In the genomic region with DNA sequence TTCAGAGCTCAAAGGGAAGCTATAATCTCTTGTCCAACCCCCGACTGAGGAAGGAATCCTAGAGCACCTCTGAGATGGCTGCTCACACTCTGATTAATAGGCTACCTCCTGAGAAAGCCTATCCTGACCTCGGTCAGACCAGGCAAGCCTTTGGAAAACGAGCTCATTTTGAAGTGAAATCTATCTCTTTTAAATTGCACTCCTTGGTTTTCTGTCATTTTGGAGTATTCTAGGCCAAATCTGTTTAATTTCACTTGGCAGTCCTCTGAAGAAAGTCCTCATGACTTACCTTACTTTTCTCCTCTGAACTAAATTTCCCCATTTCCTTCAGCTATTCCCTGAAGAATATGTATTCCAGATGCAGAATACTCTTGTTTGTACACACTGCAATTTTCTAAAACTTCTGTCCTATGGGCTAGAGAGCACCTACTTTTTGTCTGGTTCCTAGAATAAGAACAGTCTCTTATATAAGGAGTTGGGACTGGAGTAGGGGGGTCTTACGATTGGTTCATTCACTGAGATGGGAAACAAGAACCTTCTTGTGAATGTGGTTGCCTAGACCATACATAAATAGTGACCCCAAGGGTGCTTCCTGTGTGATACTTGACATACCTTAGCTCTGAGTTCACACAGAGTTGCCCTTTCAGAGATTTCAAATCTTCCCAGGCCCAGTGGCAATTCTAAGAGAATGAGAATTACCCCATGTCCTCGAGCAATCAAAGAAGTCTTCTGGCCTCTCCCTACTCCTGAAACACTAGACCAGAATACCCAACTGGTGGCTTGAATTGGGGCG, we compare ENCODE assay signal across 17 cellular contexts. TPM values are rescaled to one million over a fixed set of nuclear protein-coding genes. Genes with fewer than 3 reads are reported as not detected.
A peak's percentile ranks its signal among the peaks of the same experiment; 100 is the strongest.
DNase-seq lines count a peak whose midpoint lies in the region; ATAC-seq, FAIRE-seq and TF ChIP-seq lines count a peak whose summit lies in the region.
"Had no signal": no experiment of that assay in that cellular context is flagged by ENCODE, and none has a peak within 500 bp of the region (broad histone marks: within the 10 kb centered on the region; RNA-seq: fewer than 3 reads in every experiment).

No MANE protein-coding gene starts in this region.

- H3K4me3 Mint-ChIP-seq in natural killer cell, result no peak overlapping the region
- H3K4me3 Mint-ChIP-seq: activated CD4-positive, alpha-beta T cell treated with anti-CD3 and anti-CD28 coated beads, Interleukin-2, amount 10 ng/mL, durations not matched to agents 24 days and 14 days; activated naive CD4-positive, alpha-beta T cell treated with anti-CD3 and anti-CD28 coated beads for 36 hours; CD14-positive monocyte; IgD-negative memory B cell had no signal

- H3K27ac Mint-ChIP-seq in natural killer cell, result no peak overlapping the region
- H3K27ac Mint-ChIP-seq: activated CD4-positive, alpha-beta T cell treated with anti-CD3 and anti-CD28 coated beads, Interleukin-2, amount 10 ng/mL, durations not matched to agents 24 days and 14 days; activated naive CD4-positive, alpha-beta T cell treated with anti-CD3 and anti-CD28 coated beads for 36 hours; IgD-negative memory B cell had no signal

- no peaks in the 10 kb centered on the region for H3K9me3 Mint-ChIP-seq in natural killer cell
- H3K9me3 Mint-ChIP-seq: activated CD4-positive, alpha-beta T cell treated with anti-CD3 and anti-CD28 coated beads, Interleukin-2, amount 10 ng/mL, durations not matched to agents 24 days and 14 days; activated naive CD4-positive, alpha-beta T cell treated with anti-CD3 and anti-CD28 coated beads for 36 hours; CD14-positive monocyte had no signal

- no peaks in the 10 kb centered on the region for H3K27me3 Mint-ChIP-seq in natural killer cell (ENCODE audit: low read depth in 2 of 2)
- H3K27me3 Mint-ChIP-seq: IgD-negative memory B cell had no signal

- H3K4me1 Mint-ChIP-seq in natural killer cell, result peaks cover 18 to 21% of the 10 kb centered on the region in 2 donors
- H3K4me1 Mint-ChIP-seq: activated CD4-positive, alpha-beta T cell treated with anti-CD3 and anti-CD28 coated beads, Interleukin-2, amount 10 ng/mL, durations not matched to agents 24 days and 14 days; CD14-positive monocyte had no signal

- no peak for FAIRE-seq in GM12891 (lab: Jason Lieb, UNC)
- FAIRE-seq: colon, endothelial cell of umbilical vein, TTC549 had no signal

- 0 out of 2 replicates have a peak, but pooled peaks have one; percentile 6 for TF ChIP-seq POLR2A in GM12891 (IDR thresholded peaks at IDR 0.05; ENCODE audit: low read depth, low read length)

- no peak for ATAC-seq in natural killer cell

- DNase-seq in GM12891 (ENCODE audit: insufficient read length, low spot score) (no peak), HT1080 (ENCODE audit: low read depth) (peak; percentile 72), fibroblast of gingiva (ENCODE audit: low read depth) (peak; percentile 17), ecto neural progenitor cell (ENCODE audit: low spot score) (no peak), natural killer cell (no peak)
- DNase-seq in activated T-cell treated with anti-CD3 and anti-CD28 coated beads, Interleukin-2, amount 50 U/mL, for 1 hour, result no peak
- no peak for DNase-seq in activated CD4-positive, alpha-beta T cell treated with anti-CD3 and anti-CD28 coated beads for 48 hours
- DNase-seq: activated CD4-positive, alpha-beta T cell treated with anti-CD3 and anti-CD28 coated beads, Interleukin-2, amount 10 ng/mL, durations not matched to agents 24 days and 14 days; activated naive CD4-positive, alpha-beta T cell treated with anti-CD3 and anti-CD28 coated beads for 36 hours; DMS153; left ventricle myocardium inferior; NCI-H187 treated with DMSO at 0.1 percent for 48 hours had no signal

- intact Hi-C loops in natural killer cell (cut with micrococcal nuclease), result no loop called here

- TF ChIP-seq CTCF in natural killer cell (IDR thresholded peaks at IDR 0.05), result no peak

- no peaks in the 10 kb centered on the region for H3K36me3 Mint-ChIP-seq in natural killer cell
- H3K36me3 Mint-ChIP-seq: CD14-positive monocyte had no signal

TF ChIP-seq in GM12891, 5 proteins besides CTCF, POLR2A, EP300 and RAD21:
- TF ChIP-seq POU2F2 (IDR thresholded peaks at IDR 0.05; ENCODE audit: low read depth, low read length) (no peak), TAF1 (IDR thresholded peaks at IDR 0.05; ENCODE audit: low read depth, low read length) (no peak), SPI1 (IDR thresholded peaks at IDR 0.05; ENCODE audit: low read depth, low read length) (no peak), PAX5 (IDR thresholded peaks at IDR 0.05; ENCODE audit: insufficient read depth, low read length, severe bottlenecking) (no peak), POLR2AphosphoS5 (IDR thresholded peaks at IDR 0.05; ENCODE audit: low read depth, low read length) (no peak)

RNA-seq across cellular contexts. Expression of a gene that starts 31.9 kb away (rescaled TPM):
- polyA plus RNA-seq in GM12891 (2012; ENCODE audit: low read depth, missing spikeins), result 44.0 TPM
- total RNA-seq in HT1080 (2014; rRNA removed; shearing (Covaris generic)), result 20.0 and 30.4 TPM in 2 replicates
- 20.5 and 28.2 TPM in 2 replicates for polyA plus RNA-seq in HT1080 (2015; cell fraction: cytosol; rRNA removed)
- polyA plus RNA-seq in HT1080 (2015; cell fraction: nucleus; rRNA removed), result 24.8 and 33.6 TPM in 2 replicates
- total RNA-seq in natural killer cell, result 100 to 1,000 TPM in 2 of 3 donors, 10 to 100 TPM in 1; 92.4 to 103 (median 102) TPM

Comparison
In these comparisons a context has a peak if more than half of its experiments do, and no peak if none do; other contexts are left out.
1. DNase-seq: peak in HT1080 (single experiment) and fibroblast of gingiva (single experiment); none in GM12891 (single experiment), activated T-cell treated with anti-CD3 and anti-CD28 coated beads, Interleukin-2, amount 50 U/mL, for 1 hour (single experiment), ecto neural progenitor cell (single experiment), activated CD4-positive, alpha-beta T cell treated with anti-CD3 and anti-CD28 coated beads for 48 hours (single experiment) and natural killer cell (single experiment).